In genomic region chr4:102163404-102164140, GRCh38 we compare ENCODE assay signal across 3 cellular contexts.
TF ChIP-seq lines count a peak whose summit lies in the region.

No MANE protein-coding gene starts in this region.

TF ChIP-seq in SK-N-SH treated with all-trans-retinoic acid at 6 μM for 48 hours, 23 proteins besides CTCF, POLR2A, EP300 and RAD21 (continued from another document):
- 0 out of 2 replicates have a peak, but pooled peaks have one; percentile 37 for TF ChIP-seq CSDC2 (CRISPR knock-in tag; IDR thresholded peaks at IDR 0.05)
- TF ChIP-seq SNAI2 (CRISPR knock-in tag; IDR thresholded peaks at IDR 0.05): no peak
- TF ChIP-seq ISL1 (CRISPR knock-in tag; IDR thresholded peaks at IDR 0.05): peak; percentile 87
- TF ChIP-seq CREB5 (CRISPR knock-in tag; IDR thresholded peaks at IDR 0.05; ENCODE audit: low read depth): 0 out of 2 replicates have a peak, but pooled peaks have one; percentile 61
- TF ChIP-seq GLIS3 (CRISPR knock-in tag; IDR thresholded peaks at IDR 0.05): no peak
- TF ChIP-seq TOX (CRISPR knock-in tag; IDR thresholded peaks at IDR 0.05; ENCODE audit: borderline replicate concordance): no peak
- TF ChIP-seq OSR1 (CRISPR knock-in tag; IDR thresholded peaks at IDR 0.05): no peak
- no peak for TF ChIP-seq ZNF70 (CRISPR knock-in tag; IDR thresholded peaks at IDR 0.05)

TF ChIP-seq in SK-N-SH, 30 proteins besides CTCF, POLR2A, EP300 and RAD21 (continued from another document):
- TF ChIP-seq EZH2phosphoT487 (IDR thresholded peaks at IDR 0.05; ENCODE audit: borderline replicate concordance, low read depth): no peak
- TF ChIP-seq NFIC (IDR thresholded peaks at IDR 0.05; ENCODE audit: borderline replicate concordance): no peak
- TF ChIP-seq MAX (IDR thresholded peaks at IDR 0.05; ENCODE audit: low read depth): no peak
- TF ChIP-seq USF1 (IDR thresholded peaks at IDR 0.05; ENCODE audit: borderline replicate concordance, low read depth): no peak
- no peak for TF ChIP-seq TCF12 (IDR thresholded peaks at IDR 0.05)

TF ChIP-seq in K562, 482 proteins besides CTCF, POLR2A, EP300 and RAD21 (continued from another document):
- no peak for TF ChIP-seq PTTG1 (tag; IDR thresholded peaks at IDR 0.05; ENCODE audit: low read depth)
- TF ChIP-seq ILK (tag; IDR thresholded peaks at IDR 0.05; ENCODE audit: borderline replicate concordance, low read depth): no peak
- TF ChIP-seq STAT5A (IDR thresholded peaks at IDR 0.05; ENCODE audit: borderline replicate concordance, low read length): peak; percentile 45; the same call in 1 of the 2 replicates
- TF ChIP-seq NFIC (IDR thresholded peaks at IDR 0.05): peak; percentile 34; the same call in 1 of the 2 replicates
- TF ChIP-seq HMGN3 (IDR thresholded peaks at IDR 0.05; ENCODE audit: borderline replicate concordance, extremely low read depth, insufficient read length, low read depth, low read length): no peak
- TF ChIP-seq HDAC3 (IDR thresholded peaks at IDR 0.05; ENCODE audit: borderline replicate concordance, partially characterized antibody): no peak
- peak; percentile 70 for TF ChIP-seq ARID1B (IDR thresholded peaks at IDR 0.05)
- TF ChIP-seq POLR2AphosphoS5 (IDR thresholded peaks at IDR 0.05; ENCODE audit: control insufficient read depth, insufficient read depth, low read depth, low read length): peak; percentile 60; the same call in 1 of the 2 replicates
- TF ChIP-seq SRSF9 (IDR thresholded peaks at IDR 0.05; ENCODE audit: borderline replicate concordance, low read depth, low read length): no peak
- TF ChIP-seq CBFA2T3 (IDR thresholded peaks at IDR 0.05): peak; percentile 86
- peak; percentile 70 for TF ChIP-seq TCF3 (CRISPR knock-in tag; IDR thresholded peaks at IDR 0.05)
- TF ChIP-seq RERE (CRISPR knock-in tag; IDR thresholded peaks at IDR 0.05; ENCODE audit: borderline replicate concordance): no peak
- peak; percentile 28; the same call in 1 of the 2 replicates for TF ChIP-seq ZFX (CRISPR knock-in tag; IDR thresholded peaks at IDR 0.05)
- TF ChIP-seq MTA2 (IDR thresholded peaks at IDR 0.05; ENCODE audit: low read depth): 0 out of 2 replicates have a peak, but pooled peaks have one; percentile 29
- no peak for TF ChIP-seq ZMIZ1 (IDR thresholded peaks at IDR 0.05; ENCODE audit: low read depth in 2 of 2, low read length in 2 of 2)
- no peak for TF ChIP-seq DDX20 (tag; IDR thresholded peaks at IDR 0.05; ENCODE audit: low read depth)
- peak; percentile 70 for TF ChIP-seq TEAD4 (IDR thresholded peaks at IDR 0.05; ENCODE audit: low read length)
- TF ChIP-seq TEAD4 (CRISPR knock-in tag; IDR thresholded peaks at IDR 0.05; ENCODE audit: borderline replicate concordance): no peak
- peak; percentile 22 to 48; a peak in 1 of 4 replicates for TF ChIP-seq KDM1A (IDR thresholded peaks at IDR 0.05)
- peak; percentile 54; the same call in 1 of the 2 replicates for TF ChIP-seq NCOR1 (IDR thresholded peaks at IDR 0.05)
- no peak for TF ChIP-seq CUX1 (CRISPR knock-in tag; IDR thresholded peaks at IDR 0.05)
- TF ChIP-seq ADNP (tag; IDR thresholded peaks at IDR 0.05): 0 out of 2 replicates have a peak, but pooled peaks have one; percentile 32
- peak; percentile 76 for TF ChIP-seq TAL1 (IDR thresholded peaks at IDR 0.05)
- peak; percentile 77 for TF ChIP-seq CBFA2T2 (conservative IDR thresholded peaks at IDR 0.05)
